Comparison of ENCODE assay signal across 7 cellular contexts in genomic region chr12:112126916-112127315, GRCh38. TPM values are rescaled to one million over a fixed set of nuclear protein-coding genes. Genes with fewer than 3 reads are reported as not detected.
DNase-seq lines count a peak whose midpoint lies in the region; ATAC-seq and TF ChIP-seq lines count a peak whose summit lies in the region.

No MANE protein-coding gene starts in this region.

- peak overlapping the region; percentile 97 for H3K4me2 ChIP-seq in PC-9

- no peak overlapping the region for H3K27ac Mint-ChIP-seq in endothelial cell (ENCODE audit: unreplicated experiment)

- peaks cover 37% of the 10 kb centered on the region for H3F3A ChIP-seq in PC-9 (ENCODE audit: insufficient read depth, low read depth)

- TF ChIP-seq POLR2A in sigmoid colon (IDR thresholded peaks at IDR 0.05), result no peak

- no peaks in the 10 kb centered on the region for H3K9me2 ChIP-seq in PC-9 (ENCODE audit: insufficient read depth)

- POLR2A ChIA-PET in PC-9 (lab: Charles Lee; ENCODE audit: unreplicated experiment), result interaction anchor here (0.6 kb wide), 1 partner anchor 25 kb away, joined by 3 read pairs; no protein-coding TSS in a partner anchor

- BruUV-seq in PC-9 (replicated peaks; lab: Mats Ljungman, UMichigan), result no TSS peak

- 74 to 80% methylated on average over 7 of the region's 7 CpGs for WGBS in sigmoid colon, 2 donors

- peaks cover 9% of the 10 kb centered on the region for H3K4me1 Mint-ChIP-seq in endothelial cell (ENCODE audit: unreplicated experiment)

- H3K36me3 ChIP-seq in PC-9 (ENCODE audit: low read depth) (peaks cover 17% of the 10 kb centered on the region), sigmoid colon (peaks cover 0 to 11% (median 0%) of the 10 kb centered on the region in 4 donors)

- H3K9me3 ChIP-seq in PC-9 (ENCODE audit: insufficient read depth, low read depth) (no peaks in the 10 kb centered on the region), sigmoid colon (no peaks in the 10 kb centered on the region)

- H3K27me3 ChIP-seq in PC-9 (ENCODE audit: insufficient read depth, low read depth), result no peaks in the 10 kb centered on the region
- no peaks in the 10 kb centered on the region for H3K27me3 ChIP-seq in sigmoid colon

- H3K4me1 ChIP-seq in PC-9 (replicated peaks; ENCODE audit: insufficient read depth) (peaks cover 73% of the 10 kb centered on the region), sigmoid colon (peaks cover 0 to 88% (median 71%) of the 10 kb centered on the region in 4 donors)

- peak; percentile 41 for DNase-seq in EL
- DNase-seq in PC-9, result no peak
- no peak for DNase-seq in endothelial cell (ENCODE audit: low spot score)
- no peak for DNase-seq in sigmoid colon
- no peak for DNase-seq in midbrain (lab: John Stamatoyannopoulos, UW)

- intact Hi-C loops in PC-9 (cut with micrococcal nuclease; ENCODE audit: unreplicated experiment) (no loop called here), sigmoid colon (cut with DNase I) (loop anchor here (5.0 to 10.0 kb wide), 2 partner anchors 115 to 258 kb away; partner anchors contain the start of genes ERP29, HECTD4 and TMEM116)

- no peaks in the 10 kb centered on the region; the same call in 1 of the 2 replicates for H4K20me1 ChIP-seq in PC-9 (ENCODE audit: insufficient read depth)

- H3K36me3 Mint-ChIP-seq in endothelial cell (ENCODE audit: low read depth, unreplicated experiment), result peaks cover 3% of the 10 kb centered on the region

- no peak for ATAC-seq in HG02642 (IDR thresholded peaks at IDR 0.05; ENCODE audit: poor library complexity, unreplicated experiment)
- ATAC-seq in GM19463 (IDR thresholded peaks at IDR 0.05; ENCODE audit: unreplicated experiment), result no peak

- peaks cover 61% of the 10 kb centered on the region for H3K79me2 ChIP-seq in PC-9 (ENCODE audit: low read depth)

- no peak overlapping the region for H2AFZ ChIP-seq in PC-9

- no peaks in the 10 kb centered on the region for H3K27me3 Mint-ChIP-seq in endothelial cell (ENCODE audit: unreplicated experiment)

- H3K9me3 Mint-ChIP-seq in endothelial cell (ENCODE audit: unreplicated experiment), result no peaks in the 10 kb centered on the region

- H3K27ac ChIP-seq in PC-9, result no peak overlapping the region
- H3K27ac ChIP-seq in sigmoid colon, result peak overlapping the region; percentile 96 to 99 (median 98)

- CTCF ChIA-PET in PC-9 (lab: Charles Lee), result no interaction called here

- TF ChIP-seq CTCF in PC-9 (conservative IDR thresholded peaks at IDR 0.05), result no peak
- TF ChIP-seq CTCF in endothelial cell (IDR thresholded peaks at IDR 0.05; ENCODE audit: unreplicated experiment), result no peak
- no peak for TF ChIP-seq CTCF in sigmoid colon (IDR thresholded peaks at IDR 0.05)

- H3K4me3 Mint-ChIP-seq in endothelial cell (ENCODE audit: unreplicated experiment), result peak overlapping the region; percentile 74

- no peak for TF ChIP-seq EP300 in sigmoid colon (IDR thresholded peaks at IDR 0.05)

- peak overlapping the region; percentile 89; the same call in 1 of the 2 replicates for H3K4me3 ChIP-seq in PC-9
- H3K4me3 ChIP-seq in sigmoid colon, result peak overlapping the region; percentile 80 to 94 (median 94)

RNA-seq across cellular contexts. Expression of gene TRAFD1, which starts 1.6 kb away (rescaled TPM):
- total RNA-seq in PC-9 (2021), result 34.1 and 38.7 TPM in 2 replicates
- 38.8 TPM for total RNA-seq in endothelial cell (ENCODE audit: unreplicated experiment)
- 10 to 100 TPM; 42.1 to 90.8 (median 74.7) TPM for total RNA-seq in sigmoid colon
- polyA plus RNA-seq in sigmoid colon, result 10 to 100 TPM; 17.4 to 42.1 (median 17.6) TPM

RNA-seq across cellular contexts. Expression of gene NAA25, which starts 18.3 kb away (rescaled TPM):
- total RNA-seq in PC-9 (2021) (29.5 and 37.0 TPM in 2 replicates), endothelial cell (ENCODE audit: unreplicated experiment) (23.4 TPM), sigmoid colon (10 to 100 TPM; 21.6 to 26.6 (median 22.5) TPM)
- 1 to 10 TPM in 2 of 3 donors, under 1 TPM in 1; 0.60 to 6.5 (median 1.6) TPM for polyA plus RNA-seq in sigmoid colon
